ENCODE assay signal across 19 cellular contexts in the genomic region with DNA sequence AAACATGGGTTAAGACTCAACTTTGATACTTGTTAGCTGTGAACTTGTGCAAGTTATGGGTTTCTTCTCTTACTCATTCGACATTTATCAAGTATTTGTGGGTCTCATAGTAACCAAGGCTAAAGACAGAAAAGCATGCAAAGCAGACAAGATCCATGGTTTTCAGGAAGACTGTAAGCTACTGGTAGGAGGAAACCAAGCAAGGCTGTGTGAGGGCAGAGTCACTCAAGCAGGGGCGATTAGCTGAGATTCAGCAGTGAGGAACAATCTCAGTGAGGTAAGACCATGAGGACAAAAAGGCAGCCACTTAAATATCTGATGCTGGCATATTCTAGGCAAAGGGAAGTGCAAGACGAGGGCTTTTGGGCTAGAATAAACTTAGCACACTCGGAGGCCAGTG. TPM values are rescaled to one million over a fixed set of nuclear protein-coding genes. Genes with fewer than 3 reads are reported as not detected.
A peak's percentile ranks its signal among the peaks of the same experiment; 100 is the strongest.
DNase-seq lines count a peak whose midpoint lies in the region; ATAC-seq, FAIRE-seq and TF ChIP-seq lines count a peak whose summit lies in the region.
"Had no signal": no experiment of that assay in that cellular context is flagged by ENCODE, and none has a peak within 500 bp of the region (broad histone marks: within the 10 kb centered on the region; RNA-seq: fewer than 3 reads in every experiment).

No MANE protein-coding gene starts in this region.

- H3K27me3 Mint-ChIP-seq in T-helper 2 cell treated with Interferon-gamma antibody and Interleukin-4, amounts not matched to agents 5 μg/mL and 100 μg/mL, for 36 hours (ENCODE audit: low read depth), result no peaks in the 10 kb centered on the region
- H3K27me3 Mint-ChIP-seq in astrocyte (ENCODE audit: low read depth, unreplicated experiment), result no peaks in the 10 kb centered on the region
- H3K27me3 Mint-ChIP-seq: activated CD8-positive, alpha-beta memory T cell treated with anti-CD3 and anti-CD28 coated beads, Interleukin-2, amount 10 ng/mL, durations not matched to agents 7 days and 5 days had no signal

- CTCF ChIA-PET in RWPE1 (lab: Yijun Ruan, JAX), result interaction anchor here (0.5 kb wide), 1 partner anchor 46 kb away, joined by 3 read pairs; no protein-coding TSS in a partner anchor

- H3K79me2 ChIP-seq in astrocyte (ENCODE audit: insufficient read depth, low read length), result peaks cover 46% of the 10 kb centered on the region

- no peak overlapping the region for H3K27ac ChIP-seq in astrocyte (ENCODE audit: low read depth, low read length)
- no peak overlapping the region for H3K27ac ChIP-seq in RWPE1
- H3K27ac ChIP-seq: 22Rv1, body of pancreas had no signal

- no peak overlapping the region for H3K9ac ChIP-seq in astrocyte (ENCODE audit: low read length)

- H3K4me1 Mint-ChIP-seq in T-helper 2 cell treated with Interferon-gamma antibody and Interleukin-4, amounts not matched to agents 5 μg/mL and 100 μg/mL, for 36 hours (ENCODE audit: low read depth), result peaks cover 25% of the 10 kb centered on the region
- H3K4me1 Mint-ChIP-seq in astrocyte (ENCODE audit: low read depth, unreplicated experiment), result peaks cover 9% of the 10 kb centered on the region

- H3K4me3 ChIP-seq in astrocyte (ENCODE audit: insufficient read depth, low read depth, low read length), result no peak overlapping the region
- H3K4me3 ChIP-seq: body of pancreas, mucosa of descending colon had no signal

- peaks cover 3% of the 10 kb centered on the region for H3K36me3 Mint-ChIP-seq in T-helper 2 cell treated with Interferon-gamma antibody and Interleukin-4, amounts not matched to agents 5 μg/mL and 100 μg/mL, for 36 hours (ENCODE audit: low read depth)
- H3K36me3 Mint-ChIP-seq in astrocyte (ENCODE audit: low read depth, unreplicated experiment), result no peaks in the 10 kb centered on the region

- H3K36me3 ChIP-seq in astrocyte (ENCODE audit: insufficient read depth, low read length), result no peaks in the 10 kb centered on the region

- POLR2A ChIA-PET in RWPE1 (lab: Yijun Ruan, JAX; ENCODE audit: low non-redundant PET), result no interaction called here

- no peak for TF ChIP-seq CTCF in astrocyte (IDR thresholded peaks at IDR 0.05; ENCODE audit: insufficient read depth, low read depth, low read length)
- no peak for TF ChIP-seq CTCF in RWPE1 (conservative IDR thresholded peaks at IDR 0.05; ENCODE audit: low read depth)

- no peaks in the 10 kb centered on the region for H3K9me3 ChIP-seq in astrocyte (ENCODE audit: insufficient read depth, low read depth, low read length)
- H3K9me3 ChIP-seq: body of pancreas, mucosa of descending colon had no signal

- no peak for DNase-seq in T-helper 2 cell treated with Interferon-gamma antibody and Interleukin-4, amounts not matched to agents 5 μg/mL and 100 μg/mL, for 36 hours (ENCODE audit: low spot score)
- DNase-seq in T-helper 2 cell (no peak), astrocyte (ENCODE audit: low read depth) (peak; percentile 13), renal cortical epithelial cell (ENCODE audit: low read depth) (peak; percentile 49), T-helper 9 cell (no peak), RWPE1 (ENCODE audit: low spot score) (no peak)
- no peak for DNase-seq in activated naive CD4-positive, alpha-beta T cell treated with Interleukin-2 at 50 U/mL for 16 hours
- DNase-seq: activated CD4-positive, CD25-positive, alpha-beta regulatory T cell; activated CD8-positive, alpha-beta memory T cell treated with anti-CD3 and anti-CD28 coated beads, Interleukin-2, amount 10 ng/mL, durations not matched to agents 7 days and 5 days; body of pancreas; hypothalamus; mucosa of descending colon; NCI-H2029 treated with DMSO at 0.1 percent for 48 hours; NCI-H82; stimulated activated CD4-positive, alpha-beta T cell treated with anti-CD3 and anti-CD28 coated beads, Interleukin-2, amount 100 ng/mL, for 48 hours had no signal

- peaks cover 27% of the 10 kb centered on the region for H4K20me1 ChIP-seq in astrocyte (ENCODE audit: insufficient read depth, low read length)

- H3K9me3 Mint-ChIP-seq in T-helper 2 cell treated with Interferon-gamma antibody and Interleukin-4, amounts not matched to agents 5 μg/mL and 100 μg/mL, for 36 hours, result no peaks in the 10 kb centered on the region
- H3K9me3 Mint-ChIP-seq in astrocyte (ENCODE audit: unreplicated experiment), result no peaks in the 10 kb centered on the region
- H3K9me3 Mint-ChIP-seq: CD14-positive monocyte had no signal

- ATAC-seq in HG02759 (IDR thresholded peaks at IDR 0.05; ENCODE audit: unreplicated experiment), result peak; percentile 68
- ATAC-seq: activated CD8-positive, alpha-beta memory T cell treated with anti-CD3 and anti-CD28 coated beads, Interleukin-2, amount 10 ng/mL, durations not matched to agents 7 days and 5 days; body of pancreas; mucosa of descending colon had no signal

- no peak overlapping the region for H3K4me2 ChIP-seq in astrocyte (ENCODE audit: low read length)

- H3K4me3 Mint-ChIP-seq in T-helper 2 cell treated with Interferon-gamma antibody and Interleukin-4, amounts not matched to agents 5 μg/mL and 100 μg/mL, for 36 hours, result no peak overlapping the region
- H3K4me3 Mint-ChIP-seq in astrocyte (ENCODE audit: unreplicated experiment), result no peak overlapping the region
- H3K4me3 Mint-ChIP-seq: activated CD8-positive, alpha-beta memory T cell treated with anti-CD3 and anti-CD28 coated beads, Interleukin-2, amount 10 ng/mL, durations not matched to agents 7 days and 5 days; CD14-positive monocyte had no signal

- peak overlapping the region; percentile 31 for H3K27ac Mint-ChIP-seq in T-helper 2 cell treated with Interferon-gamma antibody and Interleukin-4, amounts not matched to agents 5 μg/mL and 100 μg/mL, for 36 hours
- peak overlapping the region; percentile 49 for H3K27ac Mint-ChIP-seq in astrocyte (ENCODE audit: unreplicated experiment)
- H3K27ac Mint-ChIP-seq: activated CD8-positive, alpha-beta memory T cell treated with anti-CD3 and anti-CD28 coated beads, Interleukin-2, amount 10 ng/mL, durations not matched to agents 7 days and 5 days had no signal

- no peak overlapping the region for H2AFZ ChIP-seq in astrocyte (ENCODE audit: low read depth, low read length)

- no peaks in the 10 kb centered on the region for H3K4me1 ChIP-seq in astrocyte (ENCODE audit: insufficient read depth, low read length)

- H3K27me3 ChIP-seq in astrocyte (ENCODE audit: insufficient read depth, low read length), result no peaks in the 10 kb centered on the region
- H3K27me3 ChIP-seq: body of pancreas had no signal

- FAIRE-seq in astrocyte (lab: Jason Lieb, UNC), result no peak
- FAIRE-seq: GM12892 had no signal

RNA-seq across cellular contexts. Expression of a gene that starts 29.5 kb away (rescaled TPM):
- total RNA-seq in astrocyte (11.1 and 11.3 TPM in 2 replicates), renal cortical epithelial cell (8.2 and 25.5 TPM in 2 replicates)

RNA-seq across cellular contexts. Expression of a gene that starts 30.0 kb away (rescaled TPM):
- 26.2 and 35.0 TPM in 2 replicates for total RNA-seq in astrocyte
- total RNA-seq in renal cortical epithelial cell, result 37.2 and 46.9 TPM in 2 replicates

Comparison
In these comparisons a context has a peak if more than half of its experiments do, and no peak if none do; other contexts are left out.
1. DNase-seq: peak in astrocyte (single experiment) and renal cortical epithelial cell (single experiment); none in T-helper 2 cell treated with Interferon-gamma antibody and Interleukin-4, amounts not matched to agents 5 μg/mL and 100 μg/mL, for 36 hours (single experiment), T-helper 2 cell (0 of 5), activated naive CD4-positive, alpha-beta T cell treated with Interleukin-2 at 50 U/mL for 16 hours (single experiment), T-helper 9 cell (single experiment) and RWPE1 (single experiment).